In genomic region chr17:1094591-1094990, GRCh38 we compare ENCODE assay signal across 27 cellular contexts.
DNase-seq lines count a peak whose midpoint lies in the region; ATAC-seq and TF ChIP-seq lines count a peak whose summit lies in the region.
"Had no signal": no experiment of that assay in that cellular context is flagged by ENCODE, and none has a peak within 500 bp of the region (broad histone marks: within the 10 kb centered on the region; RNA-seq: fewer than 3 reads in every experiment).

No MANE protein-coding gene starts in this region.

- intact Hi-C loops in heart right ventricle (cut with DNase I) = no loop called here
- intact Hi-C loops in Right ventricle myocardium superior (cut with DNase I) = no loop called here
- intact Hi-C loops in lower lobe of right lung (cut with DNase I) = no loop called here

- H3K4me1 ChIP-seq in heart right ventricle (peaks cover 9 to 71% (median 39%) of the 10 kb centered on the region in 9 donors), lower lobe of right lung (peaks cover 67% of the 10 kb centered on the region)
- H3K4me1 ChIP-seq: HAP-1 had no signal

- peaks cover 0 to 95% (median 19%) of the 10 kb centered on the region in 9 donors for H3K36me3 ChIP-seq in heart right ventricle
- H3K36me3 ChIP-seq in lower lobe of right lung = peaks cover 50% of the 10 kb centered on the region
- H3K36me3 ChIP-seq: breast epithelium, HAP-1, neural progenitor cell had no signal

- ATAC-seq in heart right ventricle (no peak), Right ventricle myocardium superior (ENCODE audit: poor library complexity) (no peak), lower lobe of right lung (no peak), GM18517 (IDR thresholded peaks at IDR 0.05; ENCODE audit: unreplicated experiment) (no peak)
- ATAC-seq: left colon, PC-3 had no signal

- WGBS in heart right ventricle, 2 donors = 94 to 97% methylated on average over 6 of the region's 6 CpGs

- DNase-seq in heart right ventricle = no peak
- DNase-seq in Right ventricle myocardium superior = no peak
- DNase-seq in lower lobe of right lung = no peak
- DNase-seq in NCI-H2107 treated with DMSO at 0.1 percent for 48 hours (lab: John Stamatoyannopoulos, UW; ENCODE audit: unreplicated experiment) = no peak
- DNase-seq: activated CD8-positive, alpha-beta memory T cell treated with anti-CD3 and anti-CD28 coated beads, Interleukin-2, amount 50 U/mL, for 48 hours; activated naive CD4-positive, alpha-beta T cell treated with anti-CD3 and anti-CD28 coated beads for 36 hours; DMS79; GDM1; Kasumi-1; left colon; mesendoderm; NCI-H1417 treated with DMSO at 0.1 percent for 48 hours; NCI-H2081 treated with DMSO at 0.1 percent for 48 hours; NCI-H226; NCI-H69; PC-3; stimulated activated CD4-positive, alpha-beta T cell treated with anti-CD3 and anti-CD28 coated beads, Interleukin-12 subunit alpha, Interleukin-12 subunit beta, amount 100 ng/mL, for 4 hours; stimulated activated CD4-positive, alpha-beta T cell treated with anti-CD3 and anti-CD28 coated beads, Interleukin-2, amount 100 ng/mL, for 48 hours; T-helper 9 cell; WERI-Rb-1 had no signal

- H3K27ac ChIP-seq in heart right ventricle = peak overlapping the region in 8 of 10 donors; percentile 71 to 94 (median 83)
- peak overlapping the region; percentile 24 for H3K27ac ChIP-seq in angular gyrus (ENCODE audit: low read depth, low read length)
- peak overlapping the region; percentile 88 for H3K27ac ChIP-seq in lower lobe of right lung
- H3K27ac ChIP-seq in temporal lobe (ENCODE audit: low read depth, low read length) = peak overlapping the region; percentile 44
- H3K27ac ChIP-seq: epithelial cell of prostate, neural progenitor cell, WERI-Rb-1 had no signal

- H3K27me3 ChIP-seq in heart right ventricle = no peaks in the 10 kb centered on the region
- H3K27me3 ChIP-seq in lower lobe of right lung (ENCODE audit: low read depth) = no peaks in the 10 kb centered on the region
- H3K27me3 ChIP-seq: breast epithelium, neural progenitor cell had no signal

- TF ChIP-seq CTCF in heart right ventricle (IDR thresholded peaks at IDR 0.05) (no peak), lower lobe of right lung (IDR thresholded peaks at IDR 0.05) (no peak)

- H3K4me3 ChIP-seq in heart right ventricle (no peak overlapping the region), lower lobe of right lung (no peak overlapping the region)
- H3K4me3 ChIP-seq: HAP-1, neural progenitor cell had no signal

- H3K9me3 ChIP-seq in heart right ventricle (no peaks in the 10 kb centered on the region), lower lobe of right lung (no peaks in the 10 kb centered on the region)
- H3K9me3 ChIP-seq: breast epithelium, HAP-1 had no signal

Comparison
In these comparisons a context has a peak if more than half of its experiments do, and no peak if none do; other contexts are left out.
1. H3K27ac ChIP-seq: peak in every context shown above with its lines; median percentile 88 in lower lobe of right lung; 83 in heart right ventricle; 44 in temporal lobe; 24 in angular gyrus.